17 cellular contexts compared by ENCODE assay signal in the genomic region with DNA sequence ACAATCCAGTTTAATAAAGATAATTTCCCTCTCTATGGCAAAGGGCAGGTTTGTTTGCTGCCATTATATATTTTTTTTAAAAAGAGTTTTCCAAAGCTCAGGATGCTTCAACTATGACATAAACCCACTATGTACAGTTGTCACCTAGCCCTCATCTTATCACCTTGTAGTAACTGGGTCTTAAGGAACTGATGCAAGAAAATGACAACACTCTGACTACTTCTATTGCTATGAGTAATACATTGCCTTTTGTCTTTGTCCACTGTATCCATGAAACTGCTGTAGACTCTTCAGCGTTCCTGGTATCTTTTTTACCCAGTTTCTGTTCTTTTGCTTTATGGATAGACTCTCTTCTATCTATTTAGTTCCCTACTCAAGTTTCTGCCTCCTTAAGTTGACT.
"Had no signal": no experiment of that assay in that cellular context is flagged by ENCODE, and none has a peak within 500 bp of the region (broad histone marks: within the 10 kb centered on the region; RNA-seq: fewer than 3 reads in every experiment).

No MANE protein-coding gene starts in this region.

- H3K27me3 ChIP-seq: ascending aorta, colonic mucosa, left lung, stomach had no signal

- H3K36me3 ChIP-seq: ascending aorta, colonic mucosa, left lung, stomach, thoracic aorta had no signal

- H3K4me1 Mint-ChIP-seq: activated naive CD8-positive, alpha-beta T cell treated with anti-CD3 and anti-CD28 coated beads, Interleukin-2, amount 50 U/mL, for 24 hours had no signal

- H3K9me3 ChIP-seq: ascending aorta, colonic mucosa, left lung, stomach, thoracic aorta had no signal

- H3K9me3 Mint-ChIP-seq: activated T-helper 1 cell treated with anti-CD3 and anti-CD28 coated beads, Interleukin-12 subunit alpha, Interleukin-12 subunit beta, Interleukin-2, Interleukin-4 antibody, amounts not matched to agents 30 ng/mL and 10 ng/mL and 1 ng/mL, durations not matched to agents 14 hours and 24 hours and 36 hours had no signal

- ATAC-seq: activated naive CD8-positive, alpha-beta T cell treated with anti-CD3 and anti-CD28 coated beads, Interleukin-2, amount 50 U/mL, for 24 hours; left lung had no signal

- H3K27me3 Mint-ChIP-seq: activated naive CD8-positive, alpha-beta T cell treated with anti-CD3 and anti-CD28 coated beads, Interleukin-2, amount 50 U/mL, for 24 hours had no signal

- H3K27ac ChIP-seq: ascending aorta, colonic mucosa, left lung, stomach, thoracic aorta, VCaP had no signal

- H3K4me3 ChIP-seq: ascending aorta, colonic mucosa, left lung, stomach, thoracic aorta had no signal

- H3K27ac Mint-ChIP-seq: activated naive CD8-positive, alpha-beta T cell treated with anti-CD3 and anti-CD28 coated beads, Interleukin-2, amount 50 U/mL, for 24 hours; activated T-helper 1 cell treated with anti-CD3 and anti-CD28 coated beads, Interleukin-12 subunit alpha, Interleukin-12 subunit beta, Interleukin-2, Interleukin-4 antibody, amounts not matched to agents 30 ng/mL and 10 ng/mL and 1 ng/mL, durations not matched to agents 14 hours and 24 hours and 36 hours had no signal

- H3K4me3 Mint-ChIP-seq: activated naive CD8-positive, alpha-beta T cell treated with anti-CD3 and anti-CD28 coated beads, Interleukin-2, amount 50 U/mL, for 24 hours; activated T-helper 1 cell treated with anti-CD3 and anti-CD28 coated beads, Interleukin-12 subunit alpha, Interleukin-12 subunit beta, Interleukin-2, Interleukin-4 antibody, amounts not matched to agents 30 ng/mL and 10 ng/mL and 1 ng/mL, durations not matched to agents 14 hours and 24 hours and 36 hours had no signal

- DNase-seq: activated CD4-positive, alpha-beta T cell treated with anti-CD3 and anti-CD28 coated beads for 4 hours; activated naive CD4-positive, alpha-beta T cell; activated naive CD8-positive, alpha-beta T cell treated with anti-CD3 and anti-CD28 coated beads, Interleukin-2, amount 50 U/mL, for 24 hours; caudate nucleus; colonic mucosa; effector CD8-positive, alpha-beta T cell; left lung; mesenchymal stem cell; stimulated activated CD4-positive, alpha-beta T cell treated with anti-CD3 and anti-CD28 coated beads, Interleukin-15, amount 100 ng/mL, for 24 hours; stimulated activated CD4-positive, alpha-beta T cell treated with anti-CD3 and anti-CD28 coated beads, Interleukin-4, amount 100 ng/mL, for 4 hours; stomach; T-helper 9 cell had no signal

- H3K4me1 ChIP-seq: ascending aorta, colonic mucosa, left lung, stomach had no signal

- FAIRE-seq: urothelium cell line had no signal
